Comparison of ENCODE assay signal across 1 cellular context in genomic region chr3:159163656-159164055, GRCh38.
TF ChIP-seq lines count a peak whose summit lies in the region.

No MANE protein-coding gene starts in this region.

TF ChIP-seq in WTC11, 78 proteins besides CTCF, POLR2A, EP300 and RAD21 (continued from another document):
- TF ChIP-seq ZNF532 (CRISPR knock-in tag; IDR thresholded peaks at IDR 0.05; ENCODE audit: borderline replicate concordance) (no peak), ATF3 (CRISPR knock-in tag; conservative IDR thresholded peaks at IDR 0.05) (no peak), E2F1 (CRISPR knock-in tag; IDR thresholded peaks at IDR 0.05) (no peak), NR1H2 (CRISPR knock-in tag; IDR thresholded peaks at IDR 0.05) (no peak), ATF2 (CRISPR knock-in tag; IDR thresholded peaks at IDR 0.05; ENCODE audit: borderline replicate concordance, low read depth) (no peak), IRF1 (CRISPR knock-in tag; IDR thresholded peaks at IDR 0.05) (no peak), JAZF1 (CRISPR knock-in tag; IDR thresholded peaks at IDR 0.05) (no peak), ELF4 (CRISPR knock-in tag; IDR thresholded peaks at IDR 0.05; ENCODE audit: low read depth) (no peak)
